ENCODE assay signal across 14 cellular contexts in genomic region chr9:96741771-96742170, GRCh38. TPM values are rescaled to one million over a fixed set of nuclear protein-coding genes. Genes with fewer than 3 reads are reported as not detected.
DNase-seq lines count a peak whose midpoint lies in the region; TF ChIP-seq lines count a peak whose summit lies in the region.
"Had no signal": no experiment of that assay in that cellular context is flagged by ENCODE, and none has a peak within 500 bp of the region (broad histone marks: within the 10 kb centered on the region; RNA-seq: fewer than 3 reads in every experiment).

No MANE protein-coding gene starts in this region.

- H3K4me3 Mint-ChIP-seq in endothelial cell (ENCODE audit: unreplicated experiment) = peak overlapping the region; percentile 57
- H3K4me3 Mint-ChIP-seq: CD4-positive, alpha-beta memory T cell had no signal

- H3K27ac ChIP-seq in OCI-LY7 (ENCODE audit: low read depth, low read length, poor library complexity, severe bottlenecking) (no peak overlapping the region), stomach (no peak overlapping the region)
- H3K27ac ChIP-seq: GM23248 had no signal

- no peaks in the 10 kb centered on the region for H3K4me1 Mint-ChIP-seq in endothelial cell (ENCODE audit: unreplicated experiment)
- H3K4me1 Mint-ChIP-seq: CD4-positive, alpha-beta memory T cell had no signal

- H3K4me1 ChIP-seq in OCI-LY7 (ENCODE audit: insufficient read depth, low read length, poor library complexity, severe bottlenecking) = peaks cover 5% of the 10 kb centered on the region
- H3K4me1 ChIP-seq in stomach = no peaks in the 10 kb centered on the region

- TF ChIP-seq CTCF in OCI-LY7 (conservative IDR thresholded peaks at IDR 0.05; ENCODE audit: low read length) (no peak), endothelial cell (IDR thresholded peaks at IDR 0.05; ENCODE audit: unreplicated experiment) (no peak), stomach (IDR thresholded peaks at IDR 0.05) (no peak)

- DNase-seq in OCI-LY7 (ENCODE audit: low spot score) (peak; percentile 19), endothelial cell (ENCODE audit: low spot score) (no peak), left kidney (ENCODE audit: low read depth, low spot score) (peak; percentile 51), stomach (no peak), hypothalamus (lab: John Stamatoyannopoulos, UW) (no peak), RPMI8226 (no peak)
- DNase-seq: C1 segment of cervical spinal cord; CD4-positive, alpha-beta memory T cell; COR-L47; DMS153; DND-41; GM23248; H7; HCEC 1CT had no signal

- no peaks in the 10 kb centered on the region for H3K27me3 ChIP-seq in stomach

- H3K9me3 ChIP-seq in OCI-LY7 (ENCODE audit: low read length) (peaks cover 11% of the 10 kb centered on the region; the same call in 1 of the 2 replicates), stomach (peaks cover 17 to 93% (median 69%) of the 10 kb centered on the region in 4 donors)

- CTCF ChIA-PET in OCI-LY7 (lab: Charles Lee; ENCODE audit: unreplicated experiment) = no interaction called here

- H3K9me2 ChIP-seq in OCI-LY7 (ENCODE audit: insufficient read depth, low read length) = no peaks in the 10 kb centered on the region

- H3K4me3 ChIP-seq in OCI-LY7 (ENCODE audit: low read depth, low read length, poor library complexity, severe bottlenecking) = no peak overlapping the region
- no peak overlapping the region for H3K4me3 ChIP-seq in stomach
- H3K4me3 ChIP-seq: GM23248 had no signal

- no peaks in the 10 kb centered on the region for H4K20me1 ChIP-seq in OCI-LY7 (ENCODE audit: insufficient read depth, low read length)

- TF ChIP-seq POLR2A in stomach (IDR thresholded peaks at IDR 0.05) = no peak

- H3K36me3 Mint-ChIP-seq in endothelial cell (ENCODE audit: low read depth, unreplicated experiment) = peaks cover 60% of the 10 kb centered on the region

- BruUV-seq in OCI-LY7 (replicated peaks; lab: Mats Ljungman, UMichigan) = no TSS peak

- no peaks in the 10 kb centered on the region for H3K36me3 ChIP-seq in OCI-LY7 (ENCODE audit: insufficient read depth, low read length)
- peaks cover 0 to 59% (median 14%) of the 10 kb centered on the region in 4 donors for H3K36me3 ChIP-seq in stomach

- no peak overlapping the region for H3K4me2 ChIP-seq in OCI-LY7 (ENCODE audit: low read length)

- H3K9me3 Mint-ChIP-seq in endothelial cell (ENCODE audit: unreplicated experiment) = peaks cover 35% of the 10 kb centered on the region

- no peak for TF ChIP-seq EP300 in stomach (IDR thresholded peaks at IDR 0.05)

- H3K27ac Mint-ChIP-seq in endothelial cell (ENCODE audit: unreplicated experiment) = no peak overlapping the region

- H3K79me2 ChIP-seq in OCI-LY7 (ENCODE audit: insufficient read depth, low read depth, low read length) = no peaks in the 10 kb centered on the region

- intact Hi-C loops in OCI-LY7 (cut with micrococcal nuclease; ENCODE audit: unreplicated experiment) = no loop called here
- intact Hi-C loops in stomach (cut with DNase I; ENCODE audit: low total_unique reads) = no loop called here

- no peak overlapping the region for H2AFZ ChIP-seq in OCI-LY7 (ENCODE audit: low read length)
- H2AFZ ChIP-seq: GM23248 had no signal

- H3K27me3 Mint-ChIP-seq in endothelial cell (ENCODE audit: unreplicated experiment) = no peaks in the 10 kb centered on the region
- H3K27me3 Mint-ChIP-seq: CD4-positive, alpha-beta memory T cell had no signal

- WGBS in stomach, 5 donors = 67 to 89% (median 78%) methylated on average over 3 of the region's 3 CpGs

- POLR2A ChIA-PET in OCI-LY7 (lab: Charles Lee) = no interaction called here

RNA-seq across cellular contexts. Expression of gene ZNF510, which starts 36.1 kb away (rescaled TPM):
- 13.3 and 13.5 TPM in 2 replicates for total RNA-seq in OCI-LY7 (2014; rRNA removed; shearing (Covaris generic))
- total RNA-seq in OCI-LY7 (2022) = 13.2 and 13.3 TPM in 2 replicates
- 17.6 TPM for total RNA-seq in endothelial cell (ENCODE audit: unreplicated experiment)
- total RNA-seq in stomach = 10 to 100 TPM in 2 of 5 donors, 1 to 10 TPM in 2, under 1 TPM in 1; 0.87 to 25.7 (median 8.1) TPM
- 1 to 10 TPM; 1.9 to 3.4 (median 2.9) TPM for polyA plus RNA-seq in stomach

Comparison
In these comparisons a context has a peak if more than half of its experiments do, and no peak if none do; other contexts are left out.
1. DNase-seq: peak in OCI-LY7 (single experiment) and left kidney (single experiment); none in endothelial cell (single experiment), stomach (single experiment), hypothalamus (0 of 51) and RPMI8226 (single experiment).